ENCODE assay signal across 8 cellular contexts in genomic region chr14:96741151-96741977, GRCh38. TPM values are rescaled to one million over a fixed set of nuclear protein-coding genes. Genes with fewer than 3 reads are reported as not detected.
DNase-seq lines count a peak whose midpoint lies in the region; ATAC-seq and TF ChIP-seq lines count a peak whose summit lies in the region.

No MANE protein-coding gene starts in this region.

- H3K27ac ChIP-seq in Panc1 (ENCODE audit: low read length) (no peak overlapping the region), stomach smooth muscle (ENCODE audit: low read length) (no peak overlapping the region)

- no TSS peak for BruUV-seq in Panc1 (replicated peaks; lab: Mats Ljungman, UMichigan)

- no peak overlapping the region for H3K9ac ChIP-seq in stomach smooth muscle (ENCODE audit: low read length in 2 of 2)

- peak overlapping the region; percentile 48 for H2AFZ ChIP-seq in neuron (ENCODE audit: low read depth, low read length)

- peaks cover 66% of the 10 kb centered on the region for H3K27me3 Mint-ChIP-seq in activated T-helper 2 cell treated with anti-CD3 and anti-CD28 coated beads, Interferon-gamma antibody, Interleukin-2, Interleukin-4, amounts not matched to agents 10 μg/mL and 5 μg/mL and 100 μg/mL, durations not matched to agents 14 hours and 24 hours and 36 hours (ENCODE audit: low read depth)

- DNase-seq in NCI-H82 (lab: John Stamatoyannopoulos, UW): peak; percentile 65
- no peak for DNase-seq in NCI-H82 treated with DMSO at 0.1 percent for 48 hours (lab: John Stamatoyannopoulos, UW; ENCODE audit: unreplicated experiment)
- no peak for DNase-seq in Panc1 (ENCODE audit: low read depth, low spot score)
- DNase-seq in activated T-helper 2 cell treated with anti-CD3 and anti-CD28 coated beads, Interferon-gamma antibody, Interleukin-2, Interleukin-4, amounts not matched to agents 10 μg/mL and 5 μg/mL and 100 μg/mL, durations not matched to agents 14 hours and 24 hours and 36 hours (ENCODE audit: low spot score): peak; percentile 70
- peak; percentile 20 to 76 for DNase-seq in foreskin fibroblast

- intact Hi-C loops in Panc1 (cut with micrococcal nuclease; ENCODE audit: unreplicated experiment): loop anchor here (1.0 to 5.0 kb wide), 2 partner anchors 157 to 174 kb away; no protein-coding TSS in a partner anchor
- intact Hi-C loops in activated T-helper 2 cell treated with anti-CD3 and anti-CD28 coated beads, Interferon-gamma antibody, Interleukin-2, Interleukin-4, amounts not matched to agents 10 μg/mL and 5 μg/mL and 100 μg/mL, durations not matched to agents 14 hours and 24 hours and 36 hours (cut with micrococcal nuclease): loop anchor here (5.0 kb wide), 2 partner anchors 149 to 174 kb away; no protein-coding TSS in a partner anchor

- POLR2A ChIA-PET in Panc1 (lab: Charles Lee): interaction anchor here (0.6 kb wide), 1 partner anchor 29 kb away, joined by 13 read pairs; no protein-coding TSS in a partner anchor

- ATAC-seq in HG03139 (IDR thresholded peaks at IDR 0.05; ENCODE audit: unreplicated experiment) (peak; percentile 85), Panc1 (peak; percentile 89)

- no peaks in the 10 kb centered on the region for H3K36me3 Mint-ChIP-seq in activated T-helper 2 cell treated with anti-CD3 and anti-CD28 coated beads, Interferon-gamma antibody, Interleukin-2, Interleukin-4, amounts not matched to agents 10 μg/mL and 5 μg/mL and 100 μg/mL, durations not matched to agents 14 hours and 24 hours and 36 hours (ENCODE audit: low read depth)

- H3K9me3 Mint-ChIP-seq in activated T-helper 2 cell treated with anti-CD3 and anti-CD28 coated beads, Interferon-gamma antibody, Interleukin-2, Interleukin-4, amounts not matched to agents 10 μg/mL and 5 μg/mL and 100 μg/mL, durations not matched to agents 14 hours and 24 hours and 36 hours: no peaks in the 10 kb centered on the region

- CTCF ChIA-PET in Panc1 (lab: Charles Lee): interaction anchor here (0.6 to 1.1 kb wide), 6 partner anchors 53 to 291 kb away, joined by 3 to 14 read pairs (median 4); no protein-coding TSS in a partner anchor

- in situ Hi-C loops in Panc1 (cut with HindIII; ENCODE audit: low pct_unique_long_range_greater_than_20kb, low sequenced_read_pairs): no loop called here

- no peaks in the 10 kb centered on the region for H3K9me3 ChIP-seq in Panc1 (ENCODE audit: control insufficient read depth, insufficient read depth, low read depth, low read length)
- no peaks in the 10 kb centered on the region for H3K9me3 ChIP-seq in neuron (ENCODE audit: low read length)
- H3K9me3 ChIP-seq in stomach smooth muscle (ENCODE audit: control insufficient read depth in 2 of 2, low read length in 2 of 2): peaks cover 3 to 4% of the 10 kb centered on the region in 2 donors

- peaks cover 3% of the 10 kb centered on the region; the same call in 1 of the 2 replicates for H3K4me1 ChIP-seq in Panc1 (ENCODE audit: control insufficient read depth, insufficient read depth, low read length)
- H3K4me1 ChIP-seq in neuron (ENCODE audit: insufficient read depth, low read length): peaks cover 18% of the 10 kb centered on the region
- H3K4me1 ChIP-seq in stomach smooth muscle (ENCODE audit: control insufficient read depth, insufficient read depth, low read length): peaks cover 4% of the 10 kb centered on the region

- peaks cover 1% of the 10 kb centered on the region for H3K4me1 Mint-ChIP-seq in activated T-helper 2 cell treated with anti-CD3 and anti-CD28 coated beads, Interferon-gamma antibody, Interleukin-2, Interleukin-4, amounts not matched to agents 10 μg/mL and 5 μg/mL and 100 μg/mL, durations not matched to agents 14 hours and 24 hours and 36 hours (ENCODE audit: low read depth)

- H3K4me3 Mint-ChIP-seq in activated T-helper 2 cell treated with anti-CD3 and anti-CD28 coated beads, Interferon-gamma antibody, Interleukin-2, Interleukin-4, amounts not matched to agents 10 μg/mL and 5 μg/mL and 100 μg/mL, durations not matched to agents 14 hours and 24 hours and 36 hours (ENCODE audit: low read depth): peak overlapping the region; percentile 47

- no peak overlapping the region for H3K27ac Mint-ChIP-seq in activated T-helper 2 cell treated with anti-CD3 and anti-CD28 coated beads, Interferon-gamma antibody, Interleukin-2, Interleukin-4, amounts not matched to agents 10 μg/mL and 5 μg/mL and 100 μg/mL, durations not matched to agents 14 hours and 24 hours and 36 hours

- H3K36me3 ChIP-seq in Panc1 (ENCODE audit: control insufficient read depth, insufficient read depth, low read length): no peaks in the 10 kb centered on the region
- H3K36me3 ChIP-seq in neuron (ENCODE audit: insufficient read depth, low read length): no peaks in the 10 kb centered on the region
- H3K36me3 ChIP-seq in stomach smooth muscle (ENCODE audit: control insufficient read depth in 2 of 2, insufficient read depth in 2 of 2, low read length in 2 of 2): no peaks in the 10 kb centered on the region

- H3K27me3 ChIP-seq in Panc1 (ENCODE audit: control insufficient read depth, insufficient read depth, low read length): peaks cover 15% of the 10 kb centered on the region
- peaks cover 53% of the 10 kb centered on the region for H3K27me3 ChIP-seq in neuron (ENCODE audit: insufficient read depth, low read length)
- H3K27me3 ChIP-seq in stomach smooth muscle (ENCODE audit: control insufficient read depth in 1 of 2, insufficient read depth in 2 of 2, low read length in 2 of 2): peaks cover 34 to 46% of the 10 kb centered on the region in 2 donors

- TF ChIP-seq CTCF in Panc1 (IDR thresholded peaks at IDR 0.05): peak; percentile 92
- TF ChIP-seq CTCF in foreskin fibroblast (IDR thresholded peaks at IDR 0.05; ENCODE audit: low read depth, low read length): peak; percentile 78

- peak overlapping the region; percentile 30 to 35 for H3K4me3 ChIP-seq in Panc1 (ENCODE audit: low read depth in 2 of 2, low read length in 2 of 2)
- peak overlapping the region; percentile 50 to 61 for H3K4me3 ChIP-seq in foreskin fibroblast (ENCODE audit: low read depth in 1 of 2, low read length in 2 of 2)
- peak overlapping the region; percentile 48 for H3K4me3 ChIP-seq in neuron (ENCODE audit: low read length)
- H3K4me3 ChIP-seq in stomach smooth muscle (ENCODE audit: low read length in 2 of 2): peak overlapping the region; percentile 62 to 67

RNA-seq across cellular contexts. Expression of gene VRK1, which starts 55.8 kb away (rescaled TPM):
- 26.5 TPM for total RNA-seq in Panc1 (2021; ENCODE audit: unreplicated experiment)
- 9.9 TPM for polyA plus RNA-seq in Panc1 (2012; ENCODE audit: insufficient read length)
- total RNA-seq in activated T-helper 2 cell treated with anti-CD3 and anti-CD28 coated beads, Interferon-gamma antibody, Interleukin-2, Interleukin-4, amounts not matched to agents 10 μg/mL and 5 μg/mL and 100 μg/mL, durations not matched to agents 14 hours and 24 hours and 36 hours: 67.8 and 70.4 TPM in 2 replicates

Comparison
In these comparisons a context has a peak if more than half of its experiments do, and no peak if none do; other contexts are left out.
1. DNase-seq: peak in NCI-H82 (single experiment), activated T-helper 2 cell treated with anti-CD3 and anti-CD28 coated beads, Interferon-gamma antibody, Interleukin-2, Interleukin-4, amounts not matched to agents 10 μg/mL and 5 μg/mL and 100 μg/mL, durations not matched to agents 14 hours and 24 hours and 36 hours (single experiment) and foreskin fibroblast (2 of 2); none in NCI-H82 treated with DMSO at 0.1 percent for 48 hours (single experiment) and Panc1 (single experiment).
2. Peak in every context shown above with its lines, with median percentiles within 50 percentile points of each other: H3K4me3 ChIP-seq.